In the genomic region with DNA sequence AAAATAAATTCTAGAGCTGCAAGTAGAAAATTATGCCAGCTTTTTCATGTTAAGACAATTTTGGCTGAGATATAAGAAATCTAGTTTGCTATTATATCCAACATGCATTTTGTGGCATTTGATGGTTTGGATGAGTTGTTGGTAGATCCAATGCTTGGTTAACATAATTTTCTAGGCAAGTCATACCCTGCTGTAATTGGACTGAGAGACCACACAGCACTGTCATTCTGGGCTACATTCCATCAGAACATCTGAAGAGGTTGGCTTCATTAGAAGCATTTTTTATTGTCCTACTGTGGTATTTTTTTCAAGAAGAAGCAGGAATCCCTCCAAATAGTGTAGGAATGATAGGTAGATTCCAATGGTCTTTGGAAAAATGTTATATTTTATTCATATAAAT, we compare ENCODE assay signal across 34 cellular contexts.
A peak's percentile ranks its signal among the peaks of the same experiment; 100 is the strongest.
DNase-seq lines count a peak whose midpoint lies in the region; ATAC-seq, FAIRE-seq and TF ChIP-seq lines count a peak whose summit lies in the region.
"Had no signal": no experiment of that assay in that cellular context is flagged by ENCODE, and none has a peak within 500 bp of the region (broad histone marks: within the 10 kb centered on the region; RNA-seq: fewer than 3 reads in every experiment).

No MANE protein-coding gene starts in this region.

- FAIRE-seq in bronchial epithelial cell (lab: Jason Lieb, UNC): peak; percentile 70
- FAIRE-seq: A204.1, D721Med had no signal

- ATAC-seq in T-helper 17 cell (no peak), natural killer cell (no peak)
- ATAC-seq: A549; CD8-positive, alpha-beta T cell had no signal

- H3K27me3 ChIP-seq in bronchial epithelial cell (ENCODE audit: control insufficient read depth, insufficient read depth, low read length): no peaks in the 10 kb centered on the region
- H3K27me3 ChIP-seq: BE2C; BLaER1; BLaER1 treated with 17β-estradiol and CSF1 and Interleukin-3, amounts not matched to agents 10 nM and 100 nM had no signal

- H3K4me1 Mint-ChIP-seq in T-helper 17 cell (no peaks in the 10 kb centered on the region), natural killer cell (no peaks in the 10 kb centered on the region)
- H3K4me1 Mint-ChIP-seq: B cell; CD14-positive monocyte; CD4-positive, alpha-beta memory T cell; CD4-positive, CD25-positive, alpha-beta regulatory T cell; CD8-positive, alpha-beta memory T cell had no signal

- intact Hi-C loops in natural killer cell (cut with micrococcal nuclease): no loop called here

- DNase-seq in G401 (ENCODE audit: low spot score): peak; percentile 66
- no peak for DNase-seq in bronchial epithelial cell (ENCODE audit: low read depth)
- DNase-seq in cerebellar cortex (ENCODE audit: low spot score): peak; percentile 65
- peak; percentile 2 for DNase-seq in cerebellum (ENCODE audit: low spot score)
- DNase-seq in NCI-H2081 treated with DMSO at 0.1 percent for 48 hours (lab: John Stamatoyannopoulos, UW): no peak
- no peak for DNase-seq in T-helper 17 cell
- DNase-seq in natural killer cell: no peak
- DNase-seq in NCI-H2029 (lab: John Stamatoyannopoulos, UW): no peak
- DNase-seq: 8988T; ACHN; AML-193; BE2C; Caco-2; Calu3; CD4-positive, alpha-beta memory T cell; CD4-positive, alpha-beta T cell; CD4-positive, CD25-positive, alpha-beta regulatory T cell; CD8-positive, alpha-beta memory T cell; CD8-positive, alpha-beta T cell; COR-L47; DMS 273 treated with DMSO at 0.1 percent for 48 hours; DMS153; DMS53; DMS79; DMS79 treated with DMSO at 0.1 percent for 48 hours; DND-41; EL had no signal

- no peaks in the 10 kb centered on the region for H3K27me3 Mint-ChIP-seq in T-helper 17 cell
- no peaks in the 10 kb centered on the region for H3K27me3 Mint-ChIP-seq in natural killer cell (ENCODE audit: low read depth in 2 of 2)
- H3K27me3 Mint-ChIP-seq: B cell; CD4-positive, alpha-beta memory T cell; CD4-positive, alpha-beta T cell; CD4-positive, CD25-positive, alpha-beta regulatory T cell; CD8-positive, alpha-beta memory T cell had no signal

- no peaks in the 10 kb centered on the region for H3K36me3 ChIP-seq in bronchial epithelial cell (ENCODE audit: control insufficient read depth, insufficient read depth, low read length)
- H3K36me3 ChIP-seq: BE2C; BLaER1; BLaER1 treated with 17β-estradiol and CSF1 and Interleukin-3, amounts not matched to agents 10 nM and 100 nM had no signal

- H3K27ac Mint-ChIP-seq in T-helper 17 cell: no peak overlapping the region
- no peak overlapping the region for H3K27ac Mint-ChIP-seq in natural killer cell
- H3K27ac Mint-ChIP-seq: B cell; CD14-positive monocyte; CD4-positive, alpha-beta memory T cell; CD4-positive, alpha-beta T cell; CD4-positive, CD25-positive, alpha-beta regulatory T cell; CD8-positive, alpha-beta memory T cell; CD8-positive, alpha-beta T cell had no signal

- TF ChIP-seq CTCF in bronchial epithelial cell (IDR thresholded peaks at IDR 0.05; ENCODE audit: insufficient read depth, low read length, severe bottlenecking) (no peak), natural killer cell (IDR thresholded peaks at IDR 0.05) (no peak)

- H3K9me3 Mint-ChIP-seq in natural killer cell: peaks cover 6 to 12% of the 10 kb centered on the region in 2 donors
- H3K9me3 Mint-ChIP-seq: CD4-positive, alpha-beta T cell had no signal

- in situ Hi-C loops in G401 (cut with HindIII; ENCODE audit: low sequenced_read_pairs): no loop called here

- H3K4me3 Mint-ChIP-seq in T-helper 17 cell (no peak overlapping the region), natural killer cell (no peak overlapping the region)
- H3K4me3 Mint-ChIP-seq: B cell; CD14-positive monocyte; CD4-positive, alpha-beta memory T cell; CD4-positive, alpha-beta T cell; CD4-positive, CD25-positive, alpha-beta regulatory T cell; CD8-positive, alpha-beta memory T cell; CD8-positive, alpha-beta T cell had no signal

- H3K36me3 Mint-ChIP-seq in T-helper 17 cell (ENCODE audit: low read depth): no peaks in the 10 kb centered on the region
- no peaks in the 10 kb centered on the region for H3K36me3 Mint-ChIP-seq in natural killer cell
- H3K36me3 Mint-ChIP-seq: CD14-positive monocyte; CD4-positive, alpha-beta memory T cell; CD4-positive, CD25-positive, alpha-beta regulatory T cell; CD8-positive, alpha-beta memory T cell; CD8-positive, alpha-beta T cell had no signal

- H3K4me3 ChIP-seq in bronchial epithelial cell (ENCODE audit: low read depth, low read length): no peak overlapping the region
- H3K4me3 ChIP-seq: A549; BLaER1; BLaER1 treated with 17β-estradiol and CSF1 and Interleukin-3, amounts not matched to agents 10 nM and 100 nM had no signal

- no peaks in the 10 kb centered on the region for H3K9me3 ChIP-seq in T-helper 17 cell (ENCODE audit: control insufficient read depth, low read length, poor library complexity, severe bottlenecking)
- H3K9me3 ChIP-seq: A549; BE2C; BLaER1; BLaER1 treated with 17β-estradiol and CSF1 and Interleukin-3, amounts not matched to agents 10 nM and 100 nM; Caco-2 had no signal

Comparison
In these comparisons a context has a peak if more than half of its experiments do, and no peak if none do; other contexts are left out.
1. DNase-seq: peak in G401 (single experiment), cerebellar cortex (single experiment) and cerebellum (single experiment); none in bronchial epithelial cell (single experiment), NCI-H2081 treated with DMSO at 0.1 percent for 48 hours (single experiment), T-helper 17 cell (0 of 3), natural killer cell (single experiment) and NCI-H2029 (single experiment).